In genomic region chr21:36069713-36070573, GRCh38 we compare ENCODE assay signal across 8 cellular contexts. TPM values are rescaled to one million over a fixed set of nuclear protein-coding genes. Genes with fewer than 3 reads are reported as not detected.
A peak's percentile ranks its signal among the peaks of the same experiment; 100 is the strongest.
DNase-seq lines count a peak whose midpoint lies in the region; ATAC-seq and TF ChIP-seq lines count a peak whose summit lies in the region.

TSS of gene CBR1 (plus strand) at chr21:36070024. CDS start at chr21:36070116, 92 bp downstream.

- H3K27me3 ChIP-seq in testis, result no peaks in the 10 kb centered on the region

- intact Hi-C loops in head of caudate nucleus (cut with DNase I) (no loop called here), testis (cut with DNase I; ENCODE audit: low total_unique reads) (no loop called here)

- peaks cover 37% of the 10 kb centered on the region for H3K4me1 Mint-ChIP-seq in activated naive CD8-positive, alpha-beta T cell treated with anti-CD3 and anti-CD28 coated beads, Interleukin-2, amount 10 ng/mL, durations not matched to agents 7 days and 5 days
- H3K4me1 Mint-ChIP-seq in osteocyte (ENCODE audit: unreplicated experiment), result peaks cover 13% of the 10 kb centered on the region

- H3K36me3 Mint-ChIP-seq in activated naive CD8-positive, alpha-beta T cell treated with anti-CD3 and anti-CD28 coated beads, Interleukin-2, amount 10 ng/mL, durations not matched to agents 7 days and 5 days, result peaks cover 33% of the 10 kb centered on the region
- H3K36me3 Mint-ChIP-seq in osteocyte (ENCODE audit: unreplicated experiment), result no peaks in the 10 kb centered on the region

- WGBS in testis, 2 donors, result 0 to 2% methylated on average over 15 to 69 of the region's 71 CpGs

- H3K9me3 ChIP-seq in HEK293 (ENCODE audit: control insufficient read depth, insufficient read depth, low read depth, low read length) (no peaks in the 10 kb centered on the region), testis (no peaks in the 10 kb centered on the region)

- H3K4me3 ChIP-seq in HEK293 (ENCODE audit: low read depth, low read length) (peak within 1 kb of the TSS; percentile 83), NB4 (ENCODE audit: low read depth, low read length) (peak within 1 kb of the TSS; percentile 58), testis (peak within 1 kb of the TSS; percentile 74 to 76)

- H3K4me3 Mint-ChIP-seq in activated naive CD8-positive, alpha-beta T cell treated with anti-CD3 and anti-CD28 coated beads, Interleukin-2, amount 10 ng/mL, durations not matched to agents 7 days and 5 days, result peak within 1 kb of the TSS; percentile 88
- H3K4me3 Mint-ChIP-seq in osteocyte (ENCODE audit: unreplicated experiment), result peak within 1 kb of the TSS; percentile 78

- H3K27ac ChIP-seq in HEK293 (ENCODE audit: extremely low read depth, low read depth, low read length) (peak within 1 kb of the TSS; percentile 77), testis (peak within 1 kb of the TSS; percentile 72 to 84)

- peak; percentile 56; the same call in 1 of the 2 replicates for TF ChIP-seq CTCF in HEK293 (tag by site-specific recombination; IDR thresholded peaks at IDR 0.05)
- no peak for TF ChIP-seq CTCF in NB4 (IDR thresholded peaks at IDR 0.05; ENCODE audit: low read depth, low read length)
- no peak for TF ChIP-seq CTCF in osteocyte (IDR thresholded peaks at IDR 0.05)
- peak in 1 of 3 experiments; percentile 2 for TF ChIP-seq CTCF in testis (IDR thresholded peaks at IDR 0.05)

- peak within 1 kb of the TSS; percentile 87 for H3K27ac Mint-ChIP-seq in activated naive CD8-positive, alpha-beta T cell treated with anti-CD3 and anti-CD28 coated beads, Interleukin-2, amount 10 ng/mL, durations not matched to agents 7 days and 5 days
- H3K27ac Mint-ChIP-seq in osteocyte (ENCODE audit: unreplicated experiment), result peak within 1 kb of the TSS; percentile 84

- H3K4me1 ChIP-seq in HEK293 (ENCODE audit: control insufficient read depth, insufficient read depth, low read length) (no peaks in the 10 kb centered on the region), testis (peaks cover 13% of the 10 kb centered on the region)

- H3K9me3 Mint-ChIP-seq in activated naive CD8-positive, alpha-beta T cell treated with anti-CD3 and anti-CD28 coated beads, Interleukin-2, amount 10 ng/mL, durations not matched to agents 7 days and 5 days, result peaks cover 8% of the 10 kb centered on the region
- no peaks in the 10 kb centered on the region for H3K9me3 Mint-ChIP-seq in osteocyte (ENCODE audit: unreplicated experiment)

- DNase-seq in GDM1 (lab: John Stamatoyannopoulos, UW), result peak; percentile 75
- peak; percentile 90 for DNase-seq in NB4 (ENCODE audit: low read depth)
- DNase-seq in SKM-1 treated with dmso at 0.1 percent for 144 hours (lab: John Stamatoyannopoulos, UW; ENCODE audit: unreplicated experiment), result peak; percentile 57
- peak; percentile 91 for DNase-seq in activated naive CD8-positive, alpha-beta T cell treated with anti-CD3 and anti-CD28 coated beads, Interleukin-2, amount 10 ng/mL, durations not matched to agents 7 days and 5 days
- peak; percentile 94 to 99 (median 98) for DNase-seq in head of caudate nucleus
- DNase-seq in osteocyte (ENCODE audit: extremely low spot score, unreplicated experiment), result peak; percentile 92
- DNase-seq in testis, result peak; percentile 96

- POLR2A ChIA-PET in HEK293 (lab: Yijun Ruan, JAX), result interaction anchor here (0.5 to 2.6 kb wide), 18 partner anchors 8 to 1182 kb away, joined by 3 to 58 read pairs (median 4); partner anchors contain the start of genes CBR3, MORC3 and SETD4
- POLR2A ChIA-PET in activated naive CD8-positive, alpha-beta T cell treated with anti-CD3 and anti-CD28 coated beads, Interleukin-2, amount 10 ng/mL, durations not matched to agents 7 days and 5 days (lab: Charles Lee), result interaction anchor here (0.7 to 3.3 kb wide), 8 partner anchors 9 to 250 kb away, joined by 3 to 43 read pairs (median 6); partner anchors contain the start of genes MORC3 and SETD4

- peak; percentile 97 for ATAC-seq in activated naive CD8-positive, alpha-beta T cell treated with anti-CD3 and anti-CD28 coated beads, Interleukin-2, amount 10 ng/mL, durations not matched to agents 7 days and 5 days (ENCODE audit: low read depth)

- TF ChIP-seq POLR2A in NB4 (IDR thresholded peaks at IDR 0.05; ENCODE audit: extremely low read depth, insufficient read length) (no peak), testis (IDR thresholded peaks at IDR 0.05) (peak; percentile 25)

- H3K36me3 ChIP-seq in HEK293 (ENCODE audit: control insufficient read depth in 2 of 2, insufficient read depth in 1 of 2, low read length in 2 of 2) (peaks cover 8 to 28% of the 10 kb centered on the region in 2 experiments; a peak in 2 of 3 replicates), testis (ENCODE audit: low read depth, missing control alignments) (no peaks in the 10 kb centered on the region)

- CTCF ChIA-PET in HEK293 (lab: Yijun Ruan, JAX), result interaction anchor here (0.6 to 1.9 kb wide), 8 partner anchors 17 to 1711 kb away, joined by 3 to 8 read pairs (median 4); no protein-coding TSS in a partner anchor

- H3K27me3 Mint-ChIP-seq in activated naive CD8-positive, alpha-beta T cell treated with anti-CD3 and anti-CD28 coated beads, Interleukin-2, amount 10 ng/mL, durations not matched to agents 7 days and 5 days, result no peaks in the 10 kb centered on the region
- H3K27me3 Mint-ChIP-seq in osteocyte (ENCODE audit: unreplicated experiment), result no peaks in the 10 kb centered on the region

TF ChIP-seq in HEK293, 187 proteins besides CTCF, POLR2A, EP300 and RAD21 (continues in another document):
- TF ChIP-seq KLF9 (tag by site-specific recombination; IDR thresholded peaks at IDR 0.05; ENCODE audit: low read depth), result peak; percentile 77
- TF ChIP-seq ZNF157 (tag by site-specific recombination; IDR thresholded peaks at IDR 0.05), result no peak
- peak; percentile 88; the same call in 1 of the 2 replicates for TF ChIP-seq ZBTB48 (tag by site-specific recombination; IDR thresholded peaks at IDR 0.05)
- TF ChIP-seq ZNF549 (tag by site-specific recombination; IDR thresholded peaks at IDR 0.05), result no peak
- TF ChIP-seq ZNF837 (tag by site-specific recombination; IDR thresholded peaks at IDR 0.05), result peak; percentile 59; the same call in 1 of the 2 replicates
- TF ChIP-seq BCL11B (tag by site-specific recombination; IDR thresholded peaks at IDR 0.05; ENCODE audit: low read depth), result no peak
- 0 out of 2 replicates have a peak, but pooled peaks have one; percentile 37 for TF ChIP-seq ZSCAN4 (tag by site-specific recombination; IDR thresholded peaks at IDR 0.05)
- TF ChIP-seq ZNF704 (tag by site-specific recombination; IDR thresholded peaks at IDR 0.05), result no peak
- TF ChIP-seq ZNF366 (tag by site-specific recombination; conservative IDR thresholded peaks at IDR 0.05), result no peak
- TF ChIP-seq ELK4 (IDR thresholded peaks at IDR 0.05; ENCODE audit: borderline replicate concordance, low read depth, low read length), result no peak; the same call in 1 of the 2 replicates
- no peak for TF ChIP-seq MYNN (tag by site-specific recombination; IDR thresholded peaks at IDR 0.05; ENCODE audit: borderline replicate concordance)
- no peak for TF ChIP-seq SCRT1 (tag by site-specific recombination; IDR thresholded peaks at IDR 0.05; ENCODE audit: borderline replicate concordance)
- TF ChIP-seq ZNF214 (tag by site-specific recombination; IDR thresholded peaks at IDR 0.05; ENCODE audit: borderline replicate concordance), result no peak
- TF ChIP-seq ZEB2 (tag by site-specific recombination; IDR thresholded peaks at IDR 0.05), result peak; percentile 84; the same call in 1 of the 2 replicates
- TF ChIP-seq ZNF596 (tag by site-specific recombination; IDR thresholded peaks at IDR 0.05), result no peak
- TF ChIP-seq ZNF610 (tag by site-specific recombination; IDR thresholded peaks at IDR 0.05; ENCODE audit: borderline replicate concordance), result peak; percentile 76; the same call in 1 of the 2 replicates
- peak; percentile 88 for TF ChIP-seq SP2 (tag by site-specific recombination; IDR thresholded peaks at IDR 0.05)
- no peak; the same call in 1 of the 2 replicates for TF ChIP-seq YY1 (tag by site-specific recombination; IDR thresholded peaks at IDR 0.05)

RNA-seq across cellular contexts. Expression of gene CBR1, which starts in this region (rescaled TPM):
- 10 to 100 TPM; 40.7 to 43.8 TPM for total RNA-seq in activated naive CD8-positive, alpha-beta T cell treated with anti-CD3 and anti-CD28 coated beads, Interleukin-2, amount 10 ng/mL, durations not matched to agents 7 days and 5 days
- total RNA-seq in osteocyte (17.2 and 18.0 TPM in 2 replicates), testis (100 to 1,000 TPM in 1 of 2 donors, 10 to 100 TPM in 1; 78.9 to 137 TPM)
- polyA plus RNA-seq in testis (ENCODE audit: insufficient read depth, low read depth, low replicate concordance), result 44.1 TPM

Comparison
In these comparisons a context has a peak if more than half of its experiments do, and no peak if none do; other contexts are left out.
1. Peak in every context shown above with its lines: DNase-seq, ATAC-seq, H3K4me3 ChIP-seq and H3K27ac ChIP-seq.